ENCODE assay signal across 15 cellular contexts in the genomic region with DNA sequence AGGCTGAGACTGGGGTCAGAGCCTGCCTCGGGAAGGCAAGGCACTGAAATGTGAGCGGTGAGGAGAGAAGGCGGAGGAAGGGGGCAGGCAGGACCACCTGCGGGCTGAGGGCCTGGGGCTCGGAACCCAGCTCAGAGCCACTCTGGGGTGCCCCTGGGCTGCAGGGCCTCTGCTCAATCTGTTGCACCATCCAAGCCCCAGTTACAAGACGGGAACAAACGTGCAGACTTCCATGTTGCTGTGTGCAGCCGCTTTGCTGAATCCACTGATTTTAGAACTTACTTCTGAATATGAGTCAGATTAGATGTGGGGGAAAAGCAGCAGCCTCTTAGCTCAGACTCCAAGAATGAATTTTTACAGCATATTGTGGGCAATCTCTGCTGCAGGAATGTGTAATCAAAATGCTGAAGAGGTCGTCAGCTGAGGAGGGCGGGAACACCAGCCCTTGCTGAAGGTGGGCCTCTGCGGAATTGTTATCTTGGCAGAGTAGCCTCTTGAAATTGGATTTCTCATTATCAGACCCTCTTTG. TPM values are rescaled to one million over a fixed set of nuclear protein-coding genes. Genes with fewer than 3 reads are reported as not detected.
DNase-seq lines count a peak whose midpoint lies in the region; ATAC-seq, FAIRE-seq and TF ChIP-seq lines count a peak whose summit lies in the region.
"Had no signal": no experiment of that assay in that cellular context is flagged by ENCODE, and none has a peak within 500 bp of the region (broad histone marks: within the 10 kb centered on the region; RNA-seq: fewer than 3 reads in every experiment).

No MANE protein-coding gene starts in this region.

- no peak overlapping the region for H2BK15ac ChIP-seq in H1 (ENCODE audit: low read length)

- WGBS in H1 (ENCODE audit: extremely low coverage in 1 of 2, insufficient coverage in 1 of 2, insufficient read length in 1 of 2, insufficient replicate concordance in 2 of 2, low coverage in 1 of 2, low lambda C conversion rate in 2 of 2, missing lambda C conversion rate in 1 of 2), 2 experiments, result 92% methylated on average over 11 of the region's 11 CpGs; no CpG with 5 or more reads in 1 of the 2 experiments

- H3K23ac ChIP-seq in H1 (ENCODE audit: insufficient read length), result no peak overlapping the region

- no peak overlapping the region for H2BK12ac ChIP-seq in H1 (ENCODE audit: low read depth, low read length)

- no peak overlapping the region for H3K9ac ChIP-seq in H1 (replicated peaks in 1 of 4; ENCODE audit: extremely low read depth in 1 of 4, low read depth in 3 of 4, low read length in 3 of 4)

- H3K36me3 ChIP-seq in MG63, result no peaks in the 10 kb centered on the region
- no peaks in the 10 kb centered on the region for H3K36me3 ChIP-seq in H1 (ENCODE audit: control insufficient read depth in 2 of 4, insufficient read depth in 4 of 4, low read length in 3 of 4)

- peak; percentile 31 for ATAC-seq in omental fat pad (ENCODE audit: low FRiP score)
- ATAC-seq in HG02571 (IDR thresholded peaks at IDR 0.05; ENCODE audit: unreplicated experiment), result no peak

- no peak for FAIRE-seq in H1 (lab: Jason Lieb, UNC)

- no peaks in the 10 kb centered on the region for H3K79me1 ChIP-seq in H1 (ENCODE audit: low read depth, low read length)

- H3K4me2 ChIP-seq in H1 (ENCODE audit: insufficient read depth in 1 of 2, low read depth in 2 of 2, low read length in 2 of 2), result no peak overlapping the region

- 0 out of 2 replicates have a peak overlapping the region, but pooled peaks have one; percentile 2 for H2AFZ ChIP-seq in H1 (ENCODE audit: low read length)

- no peak overlapping the region for H3K18ac ChIP-seq in H1 (ENCODE audit: extremely low read depth, low read length)

- peaks cover 5% of the 10 kb centered on the region; the same call in 1 of the 2 replicates for H3K23me2 ChIP-seq in H1 (ENCODE audit: low read depth, low read length)

- 0 out of 2 replicates have a peak overlapping the region, but pooled peaks have one; percentile 24 for H2BK5ac ChIP-seq in H1 (ENCODE audit: low read depth, low read length)

- H3K9me3 Mint-ChIP-seq in progenitor cell of endocrine pancreas (ENCODE audit: low read depth), result no peaks in the 10 kb centered on the region
- H3K9me3 Mint-ChIP-seq: activated B cell treated with CpG ODN at 0.5 μM for 24 hours; dendritic cell treated with granulocyte-macrophage colony-stimulating factor and Interleukin-4, amounts not matched to agents 40 ng/mL and 50 ng/mL, for 4 days had no signal

- H3K79me2 ChIP-seq in H1 (ENCODE audit: control insufficient read depth in 1 of 2, insufficient read depth in 2 of 2, low read length in 2 of 2), result no peaks in the 10 kb centered on the region

- CTCF ChIA-PET in H1 (lab: Charles Lee; ENCODE audit: partially characterized antibody), result interaction anchor here (0.8 to 1.0 kb wide), 2 partner anchors 117 to 209 kb away, joined by 3 to 4 read pairs; no protein-coding TSS in a partner anchor

- H4K20me1 ChIP-seq in H1 (replicated peaks in 1 of 2; ENCODE audit: control insufficient read depth in 1 of 2, insufficient read depth in 2 of 2, low read length in 2 of 2), result no peaks in the 10 kb centered on the region

- no peak overlapping the region for H2BK120ac ChIP-seq in H1 (replicated peaks; ENCODE audit: low read depth, low read length)

- H3K27me3 Mint-ChIP-seq in progenitor cell of endocrine pancreas, result peaks cover 16% of the 10 kb centered on the region
- H3K27me3 Mint-ChIP-seq: activated B cell treated with CpG ODN at 0.5 μM for 24 hours; dendritic cell treated with granulocyte-macrophage colony-stimulating factor and Interleukin-4, amounts not matched to agents 40 ng/mL and 50 ng/mL, for 4 days had no signal

- 0 out of 2 replicates have a peak, but pooled peaks cover 2% of the 10 kb centered on the region for H3K9me3 ChIP-seq in MG63
- H3K9me3 ChIP-seq in H1 (ENCODE audit: insufficient read depth in 2 of 2, low read depth in 1 of 2, low read length in 1 of 2), result no peaks in the 10 kb centered on the region
- H3K9me3 ChIP-seq: heart right ventricle, stomach had no signal

- no peak for TF ChIP-seq CTCF in H1 (IDR thresholded peaks at IDR 0.05; ENCODE audit: control extremely low read depth in 1 of 3, insufficient read depth in 1 of 3, low read depth in 1 of 3, low read length in 3 of 3)
- TF ChIP-seq CTCF in omental fat pad (IDR thresholded peaks at IDR 0.05), result no peak
- TF ChIP-seq CTCF in progenitor cell of endocrine pancreas (IDR thresholded peaks at IDR 0.05; ENCODE audit: unreplicated experiment), result no peak

- H3K4me1 Mint-ChIP-seq in progenitor cell of endocrine pancreas (ENCODE audit: low read depth), result no peaks in the 10 kb centered on the region

- 0 out of 2 replicates have a peak overlapping the region, but pooled peaks have one; percentile 22 for H4K8ac ChIP-seq in H1 (ENCODE audit: extremely low read depth, insufficient read depth, low read length)

- H3K14ac ChIP-seq in H1 (ENCODE audit: insufficient read length), result no peak overlapping the region

- no peak for TF ChIP-seq POLR2A in H1 (IDR thresholded peaks at IDR 0.05; ENCODE audit: control extremely low read depth in 1 of 2, low read depth in 2 of 2, low read length in 2 of 2)

- no peak overlapping the region for H3K27ac ChIP-seq in H1 (ENCODE audit: low read depth, low read length)
- H3K27ac ChIP-seq: heart right ventricle, stomach had no signal

- no peak overlapping the region for H2AK5ac ChIP-seq in H1 (ENCODE audit: low read depth, low read length)

- no peaks in the 10 kb centered on the region; a peak in 1 of 7 replicates for H3K4me1 ChIP-seq in H1 (replicated peaks in 1 of 4; ENCODE audit: control insufficient read depth in 3 of 4, insufficient read depth in 4 of 4, low read length in 3 of 4)
- H3K4me1 ChIP-seq: stomach had no signal

- no peak for TF ChIP-seq EP300 in H1 (IDR thresholded peaks at IDR 0.05; ENCODE audit: borderline replicate concordance in 1 of 2, low read depth in 2 of 2, low read length in 2 of 2)

- no peak for TF ChIP-seq RAD21 in H1 (IDR thresholded peaks at IDR 0.05 in 1 of 2, conservative IDR thresholded peaks at IDR 0.05 in 1 of 2; ENCODE audit: low read depth in 2 of 2, low read length in 2 of 2)

- H3K36me3 Mint-ChIP-seq in progenitor cell of endocrine pancreas (ENCODE audit: insufficient read depth), result no peaks in the 10 kb centered on the region

- H3K27ac Mint-ChIP-seq in progenitor cell of endocrine pancreas, result no peak overlapping the region
- H3K27ac Mint-ChIP-seq: activated B cell treated with CpG ODN at 0.5 μM for 24 hours; dendritic cell treated with granulocyte-macrophage colony-stimulating factor and Interleukin-4, amounts not matched to agents 40 ng/mL and 50 ng/mL, for 4 days had no signal

- H4K91ac ChIP-seq in H1 (replicated peaks; ENCODE audit: insufficient read length, low read length), result no peak overlapping the region

- no peak overlapping the region for H3K56ac ChIP-seq in H1 (replicated peaks; ENCODE audit: insufficient read length, low read depth, low read length)

- no peak overlapping the region for H3K4ac ChIP-seq in H1 (replicated peaks; ENCODE audit: insufficient read length, low read depth, low read length)

- H3K4me3 ChIP-seq in MG63, result no peak overlapping the region
- H3K4me3 ChIP-seq in H1 (ENCODE audit: extremely low read depth in 1 of 4, insufficient read depth in 2 of 4, low read depth in 3 of 4, low read length in 4 of 4), result no peak overlapping the region
- H3K4me3 ChIP-seq: heart right ventricle, stomach had no signal

- no peak overlapping the region for H4K5ac ChIP-seq in H1 (ENCODE audit: insufficient read length, low read depth, low read length)

- DNase-seq in EH (ENCODE audit: low read depth), result peak; percentile 90
- peak; percentile 49 for DNase-seq in MG63
- no peak for DNase-seq in H1 (ENCODE audit: low read depth in 1 of 2, low spot score in 2 of 2)
- no peak for DNase-seq in omental fat pad (ENCODE audit: low spot score)
- no peak for DNase-seq in progenitor cell of endocrine pancreas (ENCODE audit: low spot score, unreplicated experiment)
- no peak for DNase-seq in COLO668 (lab: John Stamatoyannopoulos, UW; ENCODE audit: unreplicated experiment)
- DNase-seq in NCI-H526 treated with DMSO at 0.1 percent for 48 hours (lab: John Stamatoyannopoulos, UW), result no peak
- DNase-seq: activated B cell treated with CpG ODN at 0.5 μM for 24 hours, NCI-H524 treated with DMSO at 0.1 percent for 48 hours, SHP77, stomach had no signal

- no peak overlapping the region for H3K4me3 Mint-ChIP-seq in progenitor cell of endocrine pancreas (ENCODE audit: low read depth)
- H3K4me3 Mint-ChIP-seq: activated B cell treated with CpG ODN at 0.5 μM for 24 hours; dendritic cell treated with granulocyte-macrophage colony-stimulating factor and Interleukin-4, amounts not matched to agents 40 ng/mL and 50 ng/mL, for 4 days had no signal

- POLR2A ChIA-PET in H1 (lab: Charles Lee; ENCODE audit: partially characterized antibody), result interaction anchor here (1.2 kb wide), 1 partner anchor 10 kb away, joined by 3 read pairs; no protein-coding TSS in a partner anchor

- H3K27me3 ChIP-seq in MG63 (no peaks in the 10 kb centered on the region), H1 (replicated peaks in 1 of 4; ENCODE audit: control insufficient read depth in 3 of 4, extremely low read depth in 1 of 4, insufficient read depth in 3 of 4, low read length in 3 of 4) (no peaks in the 10 kb centered on the region)

- no peak overlapping the region for H2BK20ac ChIP-seq in H1 (ENCODE audit: low read length)

TF ChIP-seq in H1, 55 proteins besides CTCF, POLR2A, EP300 and RAD21:
- TF ChIP-seq CBX5 (IDR thresholded peaks at IDR 0.05; ENCODE audit: low read depth, low read length) (no peak), RNF2 (IDR thresholded peaks at IDR 0.05; ENCODE audit: borderline replicate concordance, low read depth, low read length, missing control alignments, poor library complexity, severe bottlenecking) (no peak), ZNF274 (IDR thresholded peaks at IDR 0.05; ENCODE audit: borderline replicate concordance, extremely low read depth, low read length) (no peak), GTF2F1 (IDR thresholded peaks at IDR 0.05; ENCODE audit: borderline replicate concordance, low read depth, low read length) (no peak), SAP30 (IDR thresholded peaks at IDR 0.05; ENCODE audit: insufficient read depth, insufficient replicate concordance, low read length) (no peak)

RNA-seq across cellular contexts. Expression of a gene that starts 21.6 kb away (rescaled TPM):
- not detected in 2 replicates for total RNA-seq in MG63 (2014; rRNA removed; shearing (Covaris generic); ENCODE audit: low replicate concordance)
- total RNA-seq in H1 (2021; fragmentation: NEBNext Ultra II Directional; extraction: Animal tissue kit (Norgen Biotek cat#: 25700)), result 0.37 and 0.50 TPM in 2 replicates
- 0.80 and 1.5 TPM in 2 replicates for polyA plus RNA-seq in H1 (2011; rRNA removed)
- polyA plus RNA-seq in H1 (2011; cell fraction: cytosol; rRNA removed), result 1.7 TPM
- polyA plus RNA-seq in H1 (2011; cell fraction: nucleus; rRNA removed), result 3.1 TPM
- polyA plus RNA-seq in H1 (2012, experiment 1 of 2), result 0.17 to 0.80 TPM (median 0.41 TPM) in 4 replicates
- 0.45 TPM for polyA plus RNA-seq in H1 (2012, experiment 2 of 2)
- polyA plus RNA-seq in H1 (2013, experiment 1 of 2), result 0.95 TPM
- 0.42 TPM for polyA plus RNA-seq in H1 (2013, experiment 2 of 2)
- polyA minus RNA-seq in H1 (2011; rRNA and poly(A)+ RNA removed), result 0.60 and 0.93 TPM in 2 replicates
- polyA minus RNA-seq in H1 (2011; cell fraction: cytosol; rRNA and poly(A)+ RNA removed), result 0.81 TPM
- 1.5 TPM for polyA minus RNA-seq in H1 (2011; cell fraction: nucleus; rRNA and poly(A)+ RNA removed)
- 10 to 100 TPM; 19.4 to 56.7 (median 39.6) TPM for total RNA-seq in omental fat pad
- 0.22 TPM in 1 of 2 replicates, not detected in the other for total RNA-seq in progenitor cell of endocrine pancreas
- total RNA-seq: lung microvascular endothelial cell had no signal

Comparison
In these comparisons a context has a peak if more than half of its experiments do, and no peak if none do; other contexts are left out.
1. DNase-seq: peak in EH (single experiment) and MG63 (single experiment); none in H1 (0 of 2), omental fat pad (single experiment), progenitor cell of endocrine pancreas (single experiment), COLO668 (single experiment) and NCI-H526 treated with DMSO at 0.1 percent for 48 hours (single experiment).
2. RNA of a gene that starts 21.6 kb away (total RNA-seq): 19.4 to 56.7 TPM in omental fat pad; 0.37 to 0.50 TPM in H1, 0.22 TPM in progenitor cell of endocrine pancreas and not detected in MG63; every median in the first group is over 10 times any median in the second.